8 cellular contexts compared by ENCODE assay signal in genomic region chr14:50085570-50086315, GRCh38. TPM values are rescaled to one million over a fixed set of nuclear protein-coding genes. Genes with fewer than 3 reads are reported as not detected.
DNase-seq lines count a peak whose midpoint lies in the region; ATAC-seq lines count a peak whose summit lies in the region.

No MANE protein-coding gene starts in this region.

- no peak overlapping the region for H3K4me2 ChIP-seq in mesendoderm (ENCODE audit: low read length)

- H4K5ac ChIP-seq in mesendoderm (ENCODE audit: low read length) = no peak overlapping the region

- H3K27me3 Mint-ChIP-seq in T-helper 1 cell treated with Interleukin-12 subunit alpha and Interleukin-12 subunit beta and Interleukin-4 antibody, amounts not matched to agents 30 μg/mL and 1 μg/mL, for 36 hours (ENCODE audit: low read depth) = no peaks in the 10 kb centered on the region

- peak overlapping the region; percentile 33 for H3K4me3 Mint-ChIP-seq in T-helper 1 cell treated with Interleukin-12 subunit alpha and Interleukin-12 subunit beta and Interleukin-4 antibody, amounts not matched to agents 30 μg/mL and 1 μg/mL, for 36 hours

- no peak overlapping the region for H3K56ac ChIP-seq in mesendoderm (ENCODE audit: low read length)

- no peak overlapping the region for H2BK15ac ChIP-seq in mesendoderm (replicated peaks; ENCODE audit: low read depth)

- peak; percentile 45 for ATAC-seq in HG02870 (IDR thresholded peaks at IDR 0.05; ENCODE audit: unreplicated experiment)

- no peak overlapping the region for H2AK5ac ChIP-seq in mesendoderm (ENCODE audit: low read length)

- H3K27me3 ChIP-seq in mesendoderm (ENCODE audit: insufficient read depth, low read length, poor library complexity) = no peaks in the 10 kb centered on the region

- H3K9me3 Mint-ChIP-seq in T-helper 1 cell treated with Interleukin-12 subunit alpha and Interleukin-12 subunit beta and Interleukin-4 antibody, amounts not matched to agents 30 μg/mL and 1 μg/mL, for 36 hours = no peaks in the 10 kb centered on the region

- peak; percentile 71 for DNase-seq in activated CD8-positive, alpha-beta memory T cell treated with anti-CD3 and anti-CD28 coated beads for 24 hours
- no peak for DNase-seq in activated CD8-positive, alpha-beta memory T cell treated with anti-CD3 and anti-CD28 coated beads, Interleukin-2, amount 50 U/mL, for 48 hours
- peak; percentile 31 for DNase-seq in mesendoderm
- DNase-seq in NCI-H748 (lab: John Stamatoyannopoulos, UW; ENCODE audit: unreplicated experiment) = no peak
- no peak for DNase-seq in NCI-H146 treated with DMSO at 0.1 percent for 48 hours (lab: John Stamatoyannopoulos, UW; ENCODE audit: unreplicated experiment)
- DNase-seq in SIG-M5 treated with dmso at 0.1 percent for 504 hours (lab: John Stamatoyannopoulos, UW; ENCODE audit: unreplicated experiment) = no peak

- H3K9ac ChIP-seq in mesendoderm (ENCODE audit: low read length) = no peak overlapping the region

- H3K4me3 ChIP-seq in mesendoderm (ENCODE audit: low read length) = no peak overlapping the region

- H3K4me1 ChIP-seq in mesendoderm (ENCODE audit: control insufficient read depth, low read depth, low read length) = no peaks in the 10 kb centered on the region

- H2BK5ac ChIP-seq in mesendoderm (ENCODE audit: low read length) = no peak overlapping the region

- H3K27ac ChIP-seq in mesendoderm (ENCODE audit: low read depth, low read length) = no peak overlapping the region

- H3K79me1 ChIP-seq in mesendoderm (ENCODE audit: low read length) = no peaks in the 10 kb centered on the region

- H3K23ac ChIP-seq in mesendoderm (ENCODE audit: low read length) = no peak overlapping the region

- peaks cover 28% of the 10 kb centered on the region for H3K36me3 Mint-ChIP-seq in T-helper 1 cell treated with Interleukin-12 subunit alpha and Interleukin-12 subunit beta and Interleukin-4 antibody, amounts not matched to agents 30 μg/mL and 1 μg/mL, for 36 hours (ENCODE audit: low read depth)

- H3K79me2 ChIP-seq in mesendoderm (ENCODE audit: control insufficient read depth, insufficient read depth, low read length) = no peaks in the 10 kb centered on the region

- no peak overlapping the region for H3K4ac ChIP-seq in mesendoderm (ENCODE audit: low read depth, low read length)

- peak overlapping the region; percentile 95 for H3K27ac Mint-ChIP-seq in T-helper 1 cell treated with Interleukin-12 subunit alpha and Interleukin-12 subunit beta and Interleukin-4 antibody, amounts not matched to agents 30 μg/mL and 1 μg/mL, for 36 hours

- no peaks in the 10 kb centered on the region for H3K36me3 ChIP-seq in mesendoderm (ENCODE audit: control insufficient read depth, insufficient read depth, low read length)

- H2BK120ac ChIP-seq in mesendoderm (ENCODE audit: low read depth, low read length) = no peak overlapping the region

- H3K4me1 Mint-ChIP-seq in T-helper 1 cell treated with Interleukin-12 subunit alpha and Interleukin-12 subunit beta and Interleukin-4 antibody, amounts not matched to agents 30 μg/mL and 1 μg/mL, for 36 hours (ENCODE audit: low read depth) = peaks cover 76% of the 10 kb centered on the region

- H4K8ac ChIP-seq in mesendoderm (ENCODE audit: low read depth, low read length) = no peak overlapping the region

- no peak overlapping the region for H3K18ac ChIP-seq in mesendoderm (ENCODE audit: low read length)

- WGBS in mesendoderm (ENCODE audit: extremely low coverage, insufficient coverage, low lambda C conversion rate) = no CpG with 5 or more reads among the region's 10 CpGs

RNA-seq across cellular contexts. Expression of gene VCPKMT, which starts 30.6 kb away (rescaled TPM):
- 10.7 TPM for polyA plus RNA-seq in mesendoderm (2013, experiment 1 of 2)
- polyA plus RNA-seq in mesendoderm (2013, experiment 2 of 2) = 10.7 TPM

Comparison
In these comparisons a context has a peak if more than half of its experiments do, and no peak if none do; other contexts are left out.
1. DNase-seq: peak in activated CD8-positive, alpha-beta memory T cell treated with anti-CD3 and anti-CD28 coated beads for 24 hours (single experiment) and mesendoderm (single experiment); none in activated CD8-positive, alpha-beta memory T cell treated with anti-CD3 and anti-CD28 coated beads, Interleukin-2, amount 50 U/mL, for 48 hours (single experiment), NCI-H748 (single experiment), NCI-H146 treated with DMSO at 0.1 percent for 48 hours (single experiment) and SIG-M5 treated with dmso at 0.1 percent for 504 hours (single experiment).